Comparison of ENCODE assay signal across 8 cellular contexts in genomic region chr1:59971464-59971911, GRCh38. TPM values are rescaled to one million over a fixed set of nuclear protein-coding genes. Genes with fewer than 3 reads are reported as not detected.
DNase-seq lines count a peak whose midpoint lies in the region; ATAC-seq and TF ChIP-seq lines count a peak whose summit lies in the region.

No MANE protein-coding gene starts in this region.

- peaks cover 2% of the 10 kb centered on the region for H3K27me3 ChIP-seq in kidney epithelial cell (ENCODE audit: control insufficient read depth, insufficient read depth, low read length)

- no peaks in the 10 kb centered on the region for H3K36me3 ChIP-seq in kidney epithelial cell (ENCODE audit: control insufficient read depth, insufficient read depth, low read length)

- H3K4me3 ChIP-seq in kidney epithelial cell (ENCODE audit: low read depth, low read length) = no peak overlapping the region

- peak; percentile 96 for TF ChIP-seq CTCF in kidney epithelial cell (IDR thresholded peaks at IDR 0.05; ENCODE audit: insufficient read depth, low read length, poor library complexity, severe bottlenecking)

- DNase-seq in GM03348 (ENCODE audit: low spot score) = peak; percentile 90
- DNase-seq in NCI-H2029 (lab: John Stamatoyannopoulos, UW) = peak; percentile 88
- peak; percentile 44 for DNase-seq in T1000 (lab: John Stamatoyannopoulos, UW)
- peak; percentile 10 for DNase-seq in central memory CD4-positive, alpha-beta T cell
- DNase-seq in kidney epithelial cell (ENCODE audit: low read depth) = no peak
- DNase-seq in stimulated activated CD4-positive, alpha-beta T cell treated with anti-CD3 and anti-CD28 coated beads, Interleukin-1b, Interleukin-23, amount 100 ng/mL, for 24 hours (ENCODE audit: low read depth in 4 of 4, low spot score in 1 of 4) = peak; percentile 18 to 30 (median 22)

- ATAC-seq in HG02588 (IDR thresholded peaks at IDR 0.05; ENCODE audit: unreplicated experiment) (peak; percentile 62), GM18520 (IDR thresholded peaks at IDR 0.05; ENCODE audit: unreplicated experiment) (no peak)

RNA-seq across cellular contexts. Expression of gene CYP2J2, which starts 44.9 kb away (rescaled TPM):
- total RNA-seq in kidney epithelial cell = 1.9 and 3.3 TPM in 2 replicates
